8 cellular contexts compared by ENCODE assay signal in the genomic region with DNA sequence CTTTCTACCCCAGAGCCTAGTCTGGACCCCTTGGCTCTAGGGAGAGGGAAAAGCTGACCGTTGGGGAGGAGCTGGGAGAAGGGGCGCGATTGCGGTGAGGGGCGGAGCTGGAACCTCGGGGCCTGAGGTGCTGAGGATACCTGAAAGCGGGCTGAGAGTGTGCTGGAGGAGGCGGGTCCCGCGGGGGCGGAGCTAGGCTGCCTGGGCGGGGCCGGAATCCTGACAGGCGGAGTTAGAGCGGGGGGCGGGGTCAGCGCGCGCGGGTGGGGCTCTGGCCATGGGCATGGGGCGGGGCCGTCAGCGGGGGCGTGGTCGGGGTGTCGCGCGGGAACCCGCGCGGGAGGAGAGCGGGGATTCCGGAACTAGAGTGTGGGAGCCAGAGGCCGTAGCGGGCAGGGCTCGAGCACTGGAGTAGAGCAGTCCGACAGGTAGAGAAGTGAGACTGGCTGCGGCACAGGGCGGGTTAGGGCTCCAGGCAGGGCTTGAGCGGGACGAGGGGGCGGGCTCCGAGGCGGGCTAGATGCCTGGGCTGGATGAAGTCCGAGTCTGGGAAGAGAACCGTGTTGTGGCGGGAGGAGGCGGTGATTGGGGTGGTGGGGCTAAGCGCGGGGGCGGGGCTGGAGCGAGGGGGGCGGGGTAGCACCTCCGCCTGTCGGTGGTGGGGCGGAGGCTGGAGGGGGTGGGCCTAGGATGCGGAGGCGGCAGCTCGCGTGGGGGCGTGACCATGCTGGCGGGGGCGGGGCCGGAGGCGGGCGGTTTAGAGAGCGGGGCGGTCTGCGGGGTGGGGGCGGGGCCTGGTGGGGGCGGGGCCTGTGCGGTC. TPM values are rescaled to one million over a fixed set of nuclear protein-coding genes. Genes with fewer than 3 reads are reported as not detected.
DNase-seq lines count a peak whose midpoint lies in the region; ATAC-seq and TF ChIP-seq lines count a peak whose summit lies in the region.

A gene (plus strand): TSS at position 815 of the 820 bp plus-strand sequence. CDS start 35 bp downstream, outside the sequence.

- H3K4me1 ChIP-seq in Karpas-422 (ENCODE audit: low read length) (peaks cover 37% of the 10 kb centered on the region), Peyer's patch (peaks cover 0 to 24% (median 7%) of the 10 kb centered on the region in 4 donors), esophagus squamous epithelium (peaks cover 11 to 54% (median 21%) of the 10 kb centered on the region in 3 donors)

- H3K36me3 Mint-ChIP-seq in naive B cell = peaks cover 0 to 13% of the 10 kb centered on the region in 2 donors

- H3K36me3 ChIP-seq in Karpas-422 (ENCODE audit: insufficient read depth, low read length) (no peaks in the 10 kb centered on the region), Peyer's patch (peaks cover 0 to 17% (median 0%) of the 10 kb centered on the region in 3 donors), esophagus squamous epithelium (peaks cover 11 to 28% (median 19%) of the 10 kb centered on the region in 3 donors)

- H3K9me2 ChIP-seq in Karpas-422 (replicated peaks; ENCODE audit: insufficient read depth, low read length) = no peaks in the 10 kb centered on the region

- H3K79me2 ChIP-seq in Karpas-422 (ENCODE audit: low read length) = peaks cover 5% of the 10 kb centered on the region; the same call in 1 of the 2 replicates

- no peaks in the 10 kb centered on the region for H3K9me3 ChIP-seq in Karpas-422 (ENCODE audit: low read length)
- H3K9me3 ChIP-seq in Peyer's patch = no peaks in the 10 kb centered on the region
- H3K9me3 ChIP-seq in esophagus squamous epithelium = no peaks in the 10 kb centered on the region

- TF ChIP-seq CTCF in Peyer's patch (IDR thresholded peaks at IDR 0.05) (no peak), esophagus squamous epithelium (IDR thresholded peaks at IDR 0.05) (no peak)

- no peaks in the 10 kb centered on the region for H3K27me3 Mint-ChIP-seq in naive B cell

- H2AFZ ChIP-seq in Karpas-422 (ENCODE audit: low read length) = peak within 1 kb of the TSS; percentile 56; the same call in 1 of the 2 replicates

- 2 to 4% methylated on average over 4 to 17 of the region's 72 CpGs for WGBS in esophagus squamous epithelium, 2 donors

- H3K27me3 ChIP-seq in Karpas-422 (ENCODE audit: low read length) (no peaks in the 10 kb centered on the region), Peyer's patch (no peaks in the 10 kb centered on the region), esophagus squamous epithelium (no peaks in the 10 kb centered on the region)

- peak within 1 kb of the TSS; percentile 99 for H3K4me2 ChIP-seq in Karpas-422 (ENCODE audit: low read depth, low read length, poor library complexity, severe bottlenecking)

- H3K4me3 ChIP-seq in Karpas-422 (ENCODE audit: low read length) (peak within 1 kb of the TSS; percentile 90), Peyer's patch (peak within 1 kb of the TSS; percentile 72 to 82 (median 77)), esophagus squamous epithelium (peak within 1 kb of the TSS; percentile 55 to 85 (median 78))

- TF ChIP-seq POLR2A in Peyer's patch (IDR thresholded peaks at IDR 0.05) (peak in 1 of 2 donors; percentile 63), esophagus squamous epithelium (IDR thresholded peaks at IDR 0.05) (peak in 2 of 4 donors; percentile 0 to 51)

- peak within 1 kb of the TSS; percentile 86 for H3K27ac ChIP-seq in Karpas-422 (ENCODE audit: low read length)
- peak within 1 kb of the TSS; percentile 95 to 99 (median 98) for H3K27ac ChIP-seq in Peyer's patch
- H3K27ac ChIP-seq in esophagus squamous epithelium = peak within 1 kb of the TSS; percentile 99 to 100 (median 99)

- peaks cover 33 to 39% (median 34%) of the 10 kb centered on the region in 3 donors for H3K4me1 Mint-ChIP-seq in naive B cell

- H3K27ac Mint-ChIP-seq in naive B cell = peak within 1 kb of the TSS; percentile 98 to 99 (median 99)

- peak within 1 kb of the TSS; percentile 95 for H3K9ac ChIP-seq in Karpas-422 (ENCODE audit: low read length)

- ATAC-seq in GM21619 (IDR thresholded peaks at IDR 0.05; ENCODE audit: unreplicated experiment) = peak; percentile 52
- peak; percentile 67 for ATAC-seq in naive B cell (ENCODE audit: low read depth in 2 of 2)

- H3K9me3 Mint-ChIP-seq in naive B cell = no peaks in the 10 kb centered on the region

- peak within 1 kb of the TSS; percentile 94 to 99 (median 97) for H3K4me3 Mint-ChIP-seq in naive B cell

- 0 out of 2 replicates have a peak, but pooled peaks cover 15% of the 10 kb centered on the region for H4K20me1 ChIP-seq in Karpas-422 (ENCODE audit: insufficient read depth, low read depth, low read length)

- peak; percentile 84 for DNase-seq in DMS 273 treated with DMSO at 0.1 percent for 48 hours (lab: John Stamatoyannopoulos, UW)
- peak; percentile 98 for DNase-seq in Karpas-422
- DNase-seq in Peyer's patch = peak; percentile 100
- peak; percentile 100 for DNase-seq in activated T-cell treated with anti-CD3 and anti-CD28 coated beads, Interleukin-2, amount 50 U/mL, for 48 hours
- DNase-seq in esophagus squamous epithelium (lab: John Stamatoyannopoulos, UW) = peak; percentile 90
- DNase-seq in naive B cell = peak; percentile 99
- DNase-seq in stimulated activated CD8-positive, alpha-beta memory T cell treated with anti-CD3 and anti-CD28 coated beads, Interleukin-7, amount 100 ng/mL, for 48 hours (ENCODE audit: extremely low read depth in 1 of 2, low read depth in 1 of 2) = peak; percentile 98

- intact Hi-C loops in esophagus squamous epithelium (cut with DNase I) = no loop called here

RNA-seq across cellular contexts. Expression of the gene that starts here (rescaled TPM):
- 4.6 and 8.4 TPM in 2 replicates for total RNA-seq in Karpas-422 (2014; rRNA removed; shearing (Covaris generic); ENCODE audit: low replicate concordance)
- 10 to 100 TPM in 2 of 4 donors, 1 to 10 TPM in 2; 6.1 to 23.9 (median 12.8) TPM for total RNA-seq in Peyer's patch
- total RNA-seq in esophagus squamous epithelium = 1 to 10 TPM; 1.4 to 8.2 (median 3.5) TPM
- 1 to 10 TPM; 3.9 to 7.7 (median 5.6) TPM for polyA plus RNA-seq in naive B cell (ENCODE audit: low read depth in 6 of 6)

Comparison
In these comparisons a context has a peak if more than half of its experiments do, and no peak if none do; other contexts are left out.
1. Peak in every context shown above with its lines: DNase-seq, ATAC-seq, H3K4me3 ChIP-seq and H3K27ac ChIP-seq.